Comparison of ENCODE assay signal across 8 cellular contexts in genomic region chr10:62637249-62638061, GRCh38.
A peak's percentile ranks its signal among the peaks of the same experiment; 100 is the strongest.
DNase-seq lines count a peak whose midpoint lies in the region; ATAC-seq and TF ChIP-seq lines count a peak whose summit lies in the region.

No MANE protein-coding gene starts in this region.

- peak overlapping the region; percentile 20 for H3K4me3 ChIP-seq in fibroblast of the aortic adventitia (ENCODE audit: low read depth, low read length)

- peak; percentile 60 for DNase-seq in Ammon's horn (ENCODE audit: low spot score)
- DNase-seq in KG1 (lab: John Stamatoyannopoulos, UW): peak; percentile 16
- DNase-seq in activated CD8-positive, alpha-beta memory T cell treated with anti-CD3 and anti-CD28 coated beads for 4 hours (ENCODE audit: low read depth in 2 of 2): peak; percentile 31 to 53
- DNase-seq in fibroblast of the aortic adventitia (ENCODE audit: low read depth): peak; percentile 44
- DNase-seq in stimulated activated CD4-positive, alpha-beta T cell treated with anti-CD3 and anti-CD28 coated beads, Interleukin-15, amount 100 ng/mL, for 48 hours (ENCODE audit: low read depth in 2 of 2): peak; percentile 62 to 80
- no peak for DNase-seq in mesenteric fat pad (ENCODE audit: low spot score)
- no peak for DNase-seq in NCI-H1436 (lab: John Stamatoyannopoulos, UW)

- ATAC-seq in GM21390 (IDR thresholded peaks at IDR 0.05; ENCODE audit: unreplicated experiment): peak; percentile 61

- no peak for TF ChIP-seq CTCF in fibroblast of the aortic adventitia (IDR thresholded peaks at IDR 0.05; ENCODE audit: insufficient read depth, low read length)

Comparison
In these comparisons a context has a peak if more than half of its experiments do, and no peak if none do; other contexts are left out.
1. DNase-seq: peak in Ammon's horn (single experiment), KG1 (single experiment), activated CD8-positive, alpha-beta memory T cell treated with anti-CD3 and anti-CD28 coated beads for 4 hours (2 of 2), fibroblast of the aortic adventitia (single experiment) and stimulated activated CD4-positive, alpha-beta T cell treated with anti-CD3 and anti-CD28 coated beads, Interleukin-15, amount 100 ng/mL, for 48 hours (2 of 2); none in mesenteric fat pad (single experiment) and NCI-H1436 (single experiment).